ENCODE assay signal across 22 cellular contexts in the genomic region with DNA sequence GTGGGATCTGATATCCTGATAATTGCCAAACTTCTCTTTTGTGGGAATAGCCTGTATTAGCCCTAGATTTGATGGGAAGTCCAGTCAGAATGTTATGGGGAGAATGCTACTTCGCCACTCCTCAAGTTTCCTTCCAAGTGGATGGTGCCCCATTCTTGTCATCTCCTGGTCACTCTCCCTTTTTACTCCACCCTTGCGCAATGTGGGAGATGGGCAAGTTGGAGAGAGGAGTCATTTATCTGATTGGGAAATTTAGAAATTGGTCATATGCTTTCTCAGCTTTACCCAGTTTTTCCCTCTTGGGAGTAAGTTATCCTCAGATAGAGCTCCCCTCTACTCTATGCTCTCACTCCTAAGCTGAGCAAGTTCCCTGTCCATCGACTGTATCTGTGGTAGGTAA. TPM values are rescaled to one million over a fixed set of nuclear protein-coding genes. Genes with fewer than 3 reads are reported as not detected.
DNase-seq lines count a peak whose midpoint lies in the region; ATAC-seq, FAIRE-seq and TF ChIP-seq lines count a peak whose summit lies in the region.
"Had no signal": no experiment of that assay in that cellular context is flagged by ENCODE, and none has a peak within 500 bp of the region (broad histone marks: within the 10 kb centered on the region; RNA-seq: fewer than 3 reads in every experiment).

No MANE protein-coding gene starts in this region.

- no peaks in the 10 kb centered on the region for H3K9me2 ChIP-seq in hepatocyte (replicated peaks; ENCODE audit: insufficient read depth)

- H3K36me3 ChIP-seq in HEK293 (ENCODE audit: control insufficient read depth in 2 of 2, insufficient read depth in 1 of 2, low read length in 2 of 2) (peaks cover 42 to 81% of the 10 kb centered on the region in 2 experiments), K562 (ENCODE audit: control insufficient read depth, insufficient read depth, low read length) (peaks cover 80% of the 10 kb centered on the region), hepatocyte (replicated peaks; ENCODE audit: insufficient read depth, low read depth) (no peaks in the 10 kb centered on the region)

- DNase-seq in A549 (ENCODE audit: low read depth in 1 of 2, low spot score in 1 of 2): no peak
- no peak for DNase-seq in K562 (ENCODE audit: extremely low read depth in 1 of 4, low spot score in 3 of 4)
- DNase-seq in fibroblast of mammary gland (ENCODE audit: low read depth): peak; percentile 24
- no peak for DNase-seq in NCI-H1417 (lab: John Stamatoyannopoulos, UW)
- no peak for DNase-seq in hepatocyte (ENCODE audit: low spot score)
- no peak for DNase-seq in head of caudate nucleus
- no peak for DNase-seq in A172 (ENCODE audit: low spot score)
- DNase-seq: AML-193; Caco-2; CD4-positive, alpha-beta T cell; GOT3; H7 had no signal

- H4K20me1 ChIP-seq in K562 (replicated peaks; ENCODE audit: control insufficient read depth, insufficient read depth, low read length) (no peaks in the 10 kb centered on the region), hepatocyte (ENCODE audit: insufficient read depth, poor library complexity, severe bottlenecking) (no peaks in the 10 kb centered on the region)

- FAIRE-seq in A549 (lab: Jason Lieb, UNC): no peak
- no peak for FAIRE-seq in K562 (lab: Jason Lieb, UNC)
- FAIRE-seq: A204.1, D721Med, G401.6, GM12891, GM19239, HTR-8/SVneo had no signal

- H3K79me2 ChIP-seq in K562 (ENCODE audit: control insufficient read depth, insufficient read depth, low read length): no peaks in the 10 kb centered on the region
- H3K79me2 ChIP-seq in hepatocyte: no peaks in the 10 kb centered on the region

- TF ChIP-seq EP300 in A549 (IDR thresholded peaks at IDR 0.05) (no peak), K562 (IDR thresholded peaks at IDR 0.05; ENCODE audit: low read length) (no peak)

- no peak overlapping the region for H3K9ac ChIP-seq in K562 (ENCODE audit: insufficient read depth in 1 of 2, low read depth in 2 of 2, low read length in 2 of 2)

- H3K4me1 ChIP-seq in A549 (peaks cover 4% of the 10 kb centered on the region; the same call in 2 of the 3 replicates), HEK293 (ENCODE audit: control insufficient read depth, insufficient read depth, low read length) (no peaks in the 10 kb centered on the region), K562 (replicated peaks in 1 of 2; ENCODE audit: control insufficient read depth in 2 of 2, insufficient read depth in 2 of 2, low read length in 2 of 2) (no peaks in the 10 kb centered on the region), hepatocyte (ENCODE audit: insufficient read depth) (no peaks in the 10 kb centered on the region)

- H3K4me2 ChIP-seq in A549 (no peak overlapping the region), K562 (ENCODE audit: insufficient read depth, low read length) (no peak overlapping the region), hepatocyte (no peak overlapping the region)

- no peaks in the 10 kb centered on the region for H3K27me3 ChIP-seq in K562 (ENCODE audit: control insufficient read depth in 2 of 2, insufficient read depth in 2 of 2, low read length in 2 of 2)
- H3K27me3 ChIP-seq in hepatocyte: no peaks in the 10 kb centered on the region

- no peak for TF ChIP-seq CTCF in A549 (IDR thresholded peaks at IDR 0.05)
- TF ChIP-seq CTCF in HEK293 (tag by site-specific recombination; IDR thresholded peaks at IDR 0.05): no peak
- no peak for TF ChIP-seq CTCF in K562 (IDR thresholded peaks at IDR 0.05 in 2 of 3, conservative IDR thresholded peaks at IDR 0.05 in 1 of 3; ENCODE audit: insufficient read depth in 2 of 3, low read depth in 1 of 3, low read length in 3 of 3)
- no peak for TF ChIP-seq CTCF in fibroblast of mammary gland (conservative IDR thresholded peaks at IDR 0.05; ENCODE audit: control insufficient read depth, insufficient read depth, low read depth, low read length)
- TF ChIP-seq CTCF in hepatocyte (IDR thresholded peaks at IDR 0.05; ENCODE audit: poor library complexity): no peak

- WGBS in A549 (ENCODE audit: missing lambda C conversion rate): 96% methylated on average over 3 of the region's 3 CpGs
- WGBS in K562 (ENCODE audit: insufficient coverage, low coverage, missing lambda C conversion rate): 94% methylated on average over 3 of the region's 3 CpGs
- WGBS in hepatocyte (ENCODE audit: low lambda C conversion rate, missing lambda C conversion rate): 98% methylated on average over 3 of the region's 3 CpGs

- H3K27ac ChIP-seq in A549 (no peak overlapping the region), HEK293 (ENCODE audit: extremely low read depth, low read depth, low read length) (no peak overlapping the region), K562 (ENCODE audit: extremely low read depth, low read depth, low read length) (no peak overlapping the region), hepatocyte (no peak overlapping the region)
- H3K27ac ChIP-seq: C4-2B had no signal

- no peak overlapping the region for H2AFZ ChIP-seq in K562 (ENCODE audit: low read depth, low read length)
- no peak overlapping the region for H2AFZ ChIP-seq in hepatocyte

- no peak overlapping the region for H3K4me3 ChIP-seq in A549
- no peak overlapping the region for H3K4me3 ChIP-seq in HEK293 (ENCODE audit: low read depth, low read length)
- no peak overlapping the region for H3K4me3 ChIP-seq in K562
- no peak overlapping the region for H3K4me3 ChIP-seq in fibroblast of mammary gland (ENCODE audit: control insufficient read depth, low read depth, low read length)
- H3K4me3 ChIP-seq in hepatocyte: no peak overlapping the region

- CTCF ChIA-PET in A549 (lab: Yijun Ruan, JAX): interaction anchor here (0.5 to 1.1 kb wide), 2 partner anchors 58 to 378 kb away, joined by 3 to 5 read pairs; no protein-coding TSS in a partner anchor
- CTCF ChIA-PET in HEK293 (lab: Yijun Ruan, JAX): no interaction called here
- CTCF ChIA-PET in K562 (lab: Yijun Ruan, JAX; ENCODE audit: low intra/inter-chr PET ratio): no interaction called here

- no peaks in the 10 kb centered on the region for H3K9me1 ChIP-seq in K562 (ENCODE audit: control insufficient read depth, insufficient read depth, low read length)

- no peak for ATAC-seq in A549
- ATAC-seq in K562: no peak
- ATAC-seq: HCT116 had no signal

- TF ChIP-seq RAD21 in A549 (conservative IDR thresholded peaks at IDR 0.05 in 1 of 2, IDR thresholded peaks at IDR 0.05 in 1 of 2): no peak
- no peak for TF ChIP-seq RAD21 in K562 (CRISPR knock-in tag; conservative IDR thresholded peaks at IDR 0.05 in 1 of 2, IDR thresholded peaks at IDR 0.05 in 1 of 2)

- POLR2A ChIA-PET in A549 (lab: Yijun Ruan, JAX) (no interaction called here), HEK293 (lab: Yijun Ruan, JAX) (no interaction called here), K562 (lab: Yijun Ruan, JAX) (interaction anchor here (1.0 to 1.3 kb wide), 2 partner anchors 10 to 21 kb away, joined by 4 to 5 read pairs; no protein-coding TSS in a partner anchor)

- BruUV-seq in K562 (replicated peaks; lab: Mats Ljungman, UMichigan): no TSS peak

- H3K9me3 ChIP-seq in A549: no peaks in the 10 kb centered on the region
- H3K9me3 ChIP-seq in HEK293 (ENCODE audit: control insufficient read depth, insufficient read depth, low read depth, low read length): no peaks in the 10 kb centered on the region
- no peaks in the 10 kb centered on the region for H3K9me3 ChIP-seq in K562 (replicated peaks; ENCODE audit: control insufficient read depth, insufficient read depth, low read depth, low read length)
- no peaks in the 10 kb centered on the region for H3K9me3 ChIP-seq in hepatocyte (ENCODE audit: low read depth)
- H3K9me3 ChIP-seq: Caco-2 had no signal

- intact Hi-C loops in K562 (cut with micrococcal nuclease): no loop called here
- intact Hi-C loops in head of caudate nucleus (cut with DNase I): no loop called here

- TF ChIP-seq POLR2A in A549 (IDR thresholded peaks at IDR 0.05; ENCODE audit: low read length) (no peak), K562 (conservative IDR thresholded peaks at IDR 0.05) (no peak)

- in situ Hi-C loops in K562 (cut with MboI): no loop called here

RNA-seq across cellular contexts. Expression of a gene that starts 14.4 kb away (rescaled TPM):
- not detected in 2 replicates for polyA plus RNA-seq in A549 (2011; rRNA removed)
- polyA plus RNA-seq in A549 (2012; cell fraction: cytosol; rRNA removed): not detected in 2 replicates
- polyA plus RNA-seq in A549 (2012; cell fraction: nucleus; rRNA removed): not detected in 2 replicates
- polyA plus RNA-seq in A549 (2017; fragmentation: RNase III; extraction: RNeasy Plus Mini Kit Qiagen cat#74134 plus additional on column Dnase treatment): not detected in 3 replicates
- polyA minus RNA-seq in A549 (2011; rRNA and poly(A)+ RNA removed): not detected in 2 replicates
- total RNA-seq in K562 (2011; cell fraction: chromatin; rRNA removed; ENCODE audit: low replicate concordance): not detected in 2 replicates
- not detected in 2 replicates for total RNA-seq in K562 (2011; cell fraction: nucleolus; rRNA removed)
- not detected in 2 replicates for total RNA-seq in K562 (2011; cell fraction: nucleoplasm; rRNA removed)
- not detected in 2 replicates for total RNA-seq in K562 (2014; rRNA removed)
- not detected in 2 replicates for total RNA-seq in K562 (2014; rRNA removed; fragmentation: Illumina TruSeq; extraction: Trizol)
- not detected in 2 replicates for total RNA-seq in K562 (2015; rRNA removed; fragmentation: Illumina TruSeq; extraction: Trizol)
- not detected in 2 replicates for total RNA-seq in K562 (2021)
- polyA plus RNA-seq in K562 (2011; rRNA removed): not detected in 2 replicates
- not detected in 2 replicates for polyA plus RNA-seq in K562 (2011; cell fraction: cytosol; rRNA removed)
- not detected in 2 replicates for polyA plus RNA-seq in K562 (2011; cell fraction: nucleus; rRNA removed)
- not detected in 2 replicates for polyA plus RNA-seq in K562 (2012)
- not detected in 2 replicates for polyA plus RNA-seq in K562 (2014; fragmentation: Illumina TruSeq; extraction: Trizol)
- polyA plus RNA-seq in K562 (2014; fragmentation: Nextera tagmentation; extraction: Ambion mirVana): not detected
- not detected in 2 replicates for polyA plus RNA-seq in K562 (2014; rRNA removed)
- polyA minus RNA-seq in K562 (2011; rRNA and poly(A)+ RNA removed): not detected in 2 replicates
- not detected in 2 replicates for polyA minus RNA-seq in K562 (2011; cell fraction: cytosol; rRNA and poly(A)+ RNA removed)
- not detected in 2 replicates for polyA minus RNA-seq in K562 (2011; cell fraction: nucleus; rRNA and poly(A)+ RNA removed)
- not detected in 2 replicates for total RNA-seq in hepatocyte
- polyA plus RNA-seq in hepatocyte: not detected in 2 replicates
- not detected in 2 replicates for total RNA-seq in A172 (2014; rRNA removed; shearing (Covaris generic))
- total RNA-seq: Caco-2; CD4-positive, alpha-beta T cell; H7 had no signal
- polyA plus RNA-seq: BJ had no signal

RNA-seq across cellular contexts. Expression of a gene that starts 21.8 kb away (rescaled TPM):
- polyA plus RNA-seq in A549 (2011; rRNA removed): 173 and 189 TPM in 2 replicates
- 118 and 148 TPM in 2 replicates for polyA plus RNA-seq in A549 (2012; cell fraction: cytosol; rRNA removed)
- polyA plus RNA-seq in A549 (2012; cell fraction: nucleus; rRNA removed): 27.4 and 30.9 TPM in 2 replicates
- 184 to 200 TPM (median 191 TPM) in 3 replicates for polyA plus RNA-seq in A549 (2017; fragmentation: RNase III; extraction: RNeasy Plus Mini Kit Qiagen cat#74134 plus additional on column Dnase treatment)
- 55.2 and 61.2 TPM in 2 replicates for polyA minus RNA-seq in A549 (2011; rRNA and poly(A)+ RNA removed)
- 34.5 and 36.9 TPM in 2 replicates for total RNA-seq in K562 (2011; cell fraction: chromatin; rRNA removed; ENCODE audit: low replicate concordance)
- total RNA-seq in K562 (2011; cell fraction: nucleolus; rRNA removed): 28.4 and 29.7 TPM in 2 replicates
- 50.7 and 104 TPM in 2 replicates for total RNA-seq in K562 (2011; cell fraction: nucleoplasm; rRNA removed)
- total RNA-seq in K562 (2014; rRNA removed): 105 and 110 TPM in 2 replicates
- total RNA-seq in K562 (2014; rRNA removed; fragmentation: Illumina TruSeq; extraction: Trizol): 148 and 174 TPM in 2 replicates
- total RNA-seq in K562 (2015; rRNA removed; fragmentation: Illumina TruSeq; extraction: Trizol): 148 and 161 TPM in 2 replicates
- 139 and 140 TPM in 2 replicates for total RNA-seq in K562 (2021)
- 295 and 316 TPM in 2 replicates for polyA plus RNA-seq in K562 (2011; rRNA removed)
- polyA plus RNA-seq in K562 (2011; cell fraction: cytosol; rRNA removed): 189 and 259 TPM in 2 replicates
- polyA plus RNA-seq in K562 (2011; cell fraction: nucleus; rRNA removed): 67.0 and 104 TPM in 2 replicates
- 244 and 289 TPM in 2 replicates for polyA plus RNA-seq in K562 (2012)
- 250 and 293 TPM in 2 replicates for polyA plus RNA-seq in K562 (2014; fragmentation: Illumina TruSeq; extraction: Trizol)
- polyA plus RNA-seq in K562 (2014; fragmentation: Nextera tagmentation; extraction: Ambion mirVana): 100 to 1,000 TPM; 538 to 634 TPM
- 252 and 265 TPM in 2 replicates for polyA plus RNA-seq in K562 (2014; rRNA removed)
- polyA minus RNA-seq in K562 (2011; rRNA and poly(A)+ RNA removed): 110 and 120 TPM in 2 replicates
- polyA minus RNA-seq in K562 (2011; cell fraction: cytosol; rRNA and poly(A)+ RNA removed): 37.0 and 45.9 TPM in 2 replicates
- 11.7 and 28.9 TPM in 2 replicates for polyA minus RNA-seq in K562 (2011; cell fraction: nucleus; rRNA and poly(A)+ RNA removed)
- 105 and 112 TPM in 2 replicates for total RNA-seq in hepatocyte
- 186 and 188 TPM in 2 replicates for polyA plus RNA-seq in hepatocyte
- 133 and 146 TPM in 2 replicates for total RNA-seq in A172 (2014; rRNA removed; shearing (Covaris generic))

RNA-seq across cellular contexts. Expression of a gene that starts 47.9 kb away (rescaled TPM):
- polyA plus RNA-seq in A549 (2011; rRNA removed): 19.7 and 23.8 TPM in 2 replicates
- 7.1 and 9.1 TPM in 2 replicates for polyA plus RNA-seq in A549 (2012; cell fraction: cytosol; rRNA removed)
- polyA plus RNA-seq in A549 (2012; cell fraction: nucleus; rRNA removed): 7.2 and 14.4 TPM in 2 replicates
- polyA plus RNA-seq in A549 (2017; fragmentation: RNase III; extraction: RNeasy Plus Mini Kit Qiagen cat#74134 plus additional on column Dnase treatment): 40.7 to 41.4 TPM (median 41.2 TPM) in 3 replicates
- 20.6 and 24.7 TPM in 2 replicates for polyA minus RNA-seq in A549 (2011; rRNA and poly(A)+ RNA removed)
- total RNA-seq in K562 (2011; cell fraction: chromatin; rRNA removed; ENCODE audit: low replicate concordance): 75.2 and 83.6 TPM in 2 replicates
- total RNA-seq in K562 (2011; cell fraction: nucleolus; rRNA removed): 45.5 and 50.2 TPM in 2 replicates
- 91.8 and 160 TPM in 2 replicates for total RNA-seq in K562 (2011; cell fraction: nucleoplasm; rRNA removed)
- total RNA-seq in K562 (2014; rRNA removed): 73.9 and 82.2 TPM in 2 replicates
- total RNA-seq in K562 (2014; rRNA removed; fragmentation: Illumina TruSeq; extraction: Trizol): 109 and 120 TPM in 2 replicates
- total RNA-seq in K562 (2015; rRNA removed; fragmentation: Illumina TruSeq; extraction: Trizol): 90.5 and 91.1 TPM in 2 replicates
- 79.4 and 93.6 TPM in 2 replicates for total RNA-seq in K562 (2021)
- polyA plus RNA-seq in K562 (2011; rRNA removed): 49.8 and 55.3 TPM in 2 replicates
- polyA plus RNA-seq in K562 (2011; cell fraction: cytosol; rRNA removed): 19.7 and 34.1 TPM in 2 replicates
- polyA plus RNA-seq in K562 (2011; cell fraction: nucleus; rRNA removed): 35.5 and 39.4 TPM in 2 replicates
- polyA plus RNA-seq in K562 (2012): 78.7 and 123 TPM in 2 replicates
- 73.5 and 84.1 TPM in 2 replicates for polyA plus RNA-seq in K562 (2014; fragmentation: Illumina TruSeq; extraction: Trizol)
- polyA plus RNA-seq in K562 (2014; fragmentation: Nextera tagmentation; extraction: Ambion mirVana): 10 to 100 TPM; 16.3 to 22.7 TPM
- 58.7 and 74.2 TPM in 2 replicates for polyA plus RNA-seq in K562 (2014; rRNA removed)
- polyA minus RNA-seq in K562 (2011; rRNA and poly(A)+ RNA removed): 70.6 and 72.7 TPM in 2 replicates
- polyA minus RNA-seq in K562 (2011; cell fraction: cytosol; rRNA and poly(A)+ RNA removed): 22.2 and 30.4 TPM in 2 replicates
- 11.8 and 13.1 TPM in 2 replicates for polyA minus RNA-seq in K562 (2011; cell fraction: nucleus; rRNA and poly(A)+ RNA removed)
- total RNA-seq in hepatocyte: 54.3 and 57.9 TPM in 2 replicates
- polyA plus RNA-seq in hepatocyte: 21.8 and 32.1 TPM in 2 replicates
- 35.1 and 42.6 TPM in 2 replicates for total RNA-seq in A172 (2014; rRNA removed; shearing (Covaris generic))
